8 cellular contexts compared by ENCODE assay signal in genomic region chr5:172455087-172455381, GRCh38. TPM values are rescaled to one million over a fixed set of nuclear protein-coding genes. Genes with fewer than 3 reads are reported as not detected.
A peak's percentile ranks its signal among the peaks of the same experiment; 100 is the strongest.
DNase-seq lines count a peak whose midpoint lies in the region; TF ChIP-seq lines count a peak whose summit lies in the region.

No MANE protein-coding gene starts in this region.

- H3K36me3 ChIP-seq in BLaER1 (no peaks in the 10 kb centered on the region), NT2/D1 (ENCODE audit: insufficient read depth, insufficient read length, low read length) (peaks cover 8% of the 10 kb centered on the region), endodermal cell (ENCODE audit: control insufficient read depth, insufficient read depth, low read length) (peaks cover 21% of the 10 kb centered on the region)

- peak overlapping the region; percentile 64 for H3K27ac Mint-ChIP-seq in endodermal cell
- peak overlapping the region; percentile 94 for H3K27ac Mint-ChIP-seq in neural crest cell (ENCODE audit: unreplicated experiment)

- H3K27me3 Mint-ChIP-seq in endodermal cell (ENCODE audit: insufficient read depth): peaks cover 9% of the 10 kb centered on the region
- no peaks in the 10 kb centered on the region for H3K27me3 Mint-ChIP-seq in neural crest cell (ENCODE audit: low read depth)

- 71 to 76% methylated on average over 6 to 8 of the region's 8 CpGs for WGBS in endodermal cell (ENCODE audit: insufficient coverage in 1 of 2, insufficient read length in 1 of 2), 2 experiments

- no peaks in the 10 kb centered on the region for H3K9me3 ChIP-seq in BLaER1
- H3K9me3 ChIP-seq in NT2/D1 (ENCODE audit: insufficient read depth, low read length): no peaks in the 10 kb centered on the region
- no peaks in the 10 kb centered on the region for H3K9me3 ChIP-seq in endodermal cell (ENCODE audit: control insufficient read depth, low read length)

- H3K9ac ChIP-seq in BLaER1: peak overlapping the region; percentile 67; the same call in 1 of the 2 replicates
- H3K9ac ChIP-seq in NT2/D1 (ENCODE audit: insufficient read length, low read depth): peak overlapping the region; percentile 76
- H3K9ac ChIP-seq in endodermal cell (ENCODE audit: extremely low read depth, low read length, poor library complexity, severe bottlenecking): peak overlapping the region; percentile 24

- peaks cover 25% of the 10 kb centered on the region for H3K4me1 Mint-ChIP-seq in endodermal cell
- H3K4me1 Mint-ChIP-seq in neural crest cell: peaks cover 61% of the 10 kb centered on the region

- DNase-seq in NT2/D1 (ENCODE audit: low read depth, low spot score) (no peak), endodermal cell (peak; percentile 85), neural crest cell (ENCODE audit: low read depth, low spot score) (no peak), kidney tubule cell (ENCODE audit: low spot score) (no peak), CD1c-positive myeloid dendritic cell (ENCODE audit: extremely low spot score) (no peak), NCI-H1048 (lab: John Stamatoyannopoulos, UW) (no peak), NCI-H446 (lab: John Stamatoyannopoulos, UW) (no peak)

- peak overlapping the region; percentile 89 for H3K4me3 Mint-ChIP-seq in endodermal cell
- peak overlapping the region; percentile 88 for H3K4me3 Mint-ChIP-seq in neural crest cell

- H3K9me3 Mint-ChIP-seq in endodermal cell (no peaks in the 10 kb centered on the region), neural crest cell (no peaks in the 10 kb centered on the region)

- peaks cover 48% of the 10 kb centered on the region for H3K4me1 ChIP-seq in BLaER1
- H3K4me1 ChIP-seq in NT2/D1 (ENCODE audit: insufficient read depth, insufficient read length): peaks cover 16% of the 10 kb centered on the region
- H3K4me1 ChIP-seq in endodermal cell (ENCODE audit: control insufficient read depth, insufficient read depth, low read length): peaks cover 8% of the 10 kb centered on the region

- no peaks in the 10 kb centered on the region for H3K27me3 ChIP-seq in BLaER1
- H3K27me3 ChIP-seq in NT2/D1 (ENCODE audit: insufficient read depth, insufficient read length): peaks cover 6% of the 10 kb centered on the region
- H3K27me3 ChIP-seq in endodermal cell (ENCODE audit: control insufficient read depth, insufficient read depth, low read length, poor library complexity, severe bottlenecking): no peaks in the 10 kb centered on the region

- H3K4me3 ChIP-seq in BLaER1: peak overlapping the region; percentile 88
- H3K4me3 ChIP-seq in NT2/D1 (ENCODE audit: insufficient read length, low read depth): peak overlapping the region; percentile 53
- H3K4me3 ChIP-seq in endodermal cell (ENCODE audit: low read length): peak overlapping the region; percentile 83

- H3K36me3 Mint-ChIP-seq in endodermal cell (ENCODE audit: low read depth): peaks cover 5% of the 10 kb centered on the region
- H3K36me3 Mint-ChIP-seq in neural crest cell (ENCODE audit: low read depth): peaks cover 5% of the 10 kb centered on the region

- H4K20me1 ChIP-seq in BLaER1: peaks cover 12% of the 10 kb centered on the region; the same call in 1 of the 2 replicates

- no peak overlapping the region for H3K27ac ChIP-seq in BLaER1
- peak overlapping the region; percentile 81 for H3K27ac ChIP-seq in endodermal cell (ENCODE audit: low read depth, low read length)

- TF ChIP-seq CTCF in endodermal cell (conservative IDR thresholded peaks at IDR 0.05) (no peak), neural crest cell (conservative IDR thresholded peaks at IDR 0.05) (no peak)

- peak overlapping the region; percentile 74 for H3K4me2 ChIP-seq in BLaER1

RNA-seq across cellular contexts. Expression of gene SH3PXD2B, which starts 0.7 kb away (rescaled TPM):
- total RNA-seq in endodermal cell: 10 to 100 TPM; 62.2 to 74.9 TPM
- 46.2 TPM for polyA plus RNA-seq in endodermal cell (2013, experiment 1 of 2)
- 45.0 TPM for polyA plus RNA-seq in endodermal cell (2013, experiment 2 of 2)
- total RNA-seq in neural crest cell: 86.1 and 89.1 TPM in 2 replicates

Comparison
In these comparisons a context has a peak if more than half of its experiments do, and no peak if none do; other contexts are left out.
1. H3K9ac ChIP-seq: peak in every context shown above with its lines; median percentile 76 in NT2/D1; 67 in BLaER1; 24 in endodermal cell.